In genomic region chr19:53193534-53194222, GRCh38 we compare ENCODE assay signal across 9 cellular contexts. TPM values are rescaled to one million over a fixed set of nuclear protein-coding genes. Genes with fewer than 3 reads are reported as not detected.
A peak's percentile ranks its signal among the peaks of the same experiment; 100 is the strongest.
DNase-seq lines count a peak whose midpoint lies in the region; ATAC-seq and TF ChIP-seq lines count a peak whose summit lies in the region.
"Had no signal": no experiment of that assay in that cellular context is flagged by ENCODE, and none has a peak within 500 bp of the region (broad histone marks: within the 10 kb centered on the region; RNA-seq: fewer than 3 reads in every experiment).

No MANE protein-coding gene starts in this region.

- no peaks in the 10 kb centered on the region for H3K9me2 ChIP-seq in SU-DHL-6 (replicated peaks; ENCODE audit: insufficient read depth, low read length)

- H3K79me2 ChIP-seq in SU-DHL-6 (ENCODE audit: insufficient read depth, low read length) = peaks cover 7% of the 10 kb centered on the region; the same call in 1 of the 2 replicates

- peak overlapping the region; percentile 13 for H3K4me3 ChIP-seq in GM06990 (replicated peaks; ENCODE audit: low read depth, low read length)
- H3K4me3 ChIP-seq in SU-DHL-6 (ENCODE audit: insufficient read depth, low read length, poor library complexity, severe bottlenecking) = peak overlapping the region; percentile 20
- H3K4me3 ChIP-seq in fibroblast of pulmonary artery (replicated peaks; ENCODE audit: low read depth, low read length) = peak overlapping the region; percentile 88
- peak overlapping the region; percentile 56 to 71 (median 66) for H3K4me3 ChIP-seq in gastrocnemius medialis

- BruUV-seq in Calu3 (replicated peaks; lab: Mats Ljungman, UMichigan) = no TSS peak

- intact Hi-C loops in gastrocnemius medialis (cut with DNase I; ENCODE audit: low total_unique reads) (loop anchor here (10.0 kb wide), 2 partner anchors 241 to 271 kb away; partner anchors contain the start of genes ZNF761 and ZNF813), Calu3 (cut with micrococcal nuclease; ENCODE audit: unreplicated experiment) (loop anchor here (10.0 kb wide), 1 partner anchor 249 kb away; no protein-coding TSS in a partner anchor)

- TF ChIP-seq CTCF in GM06990 (IDR thresholded peaks at IDR 0.05; ENCODE audit: insufficient read depth, low read length, poor library complexity, severe bottlenecking) = no peak
- TF ChIP-seq CTCF in SU-DHL-6 (IDR thresholded peaks at IDR 0.05; ENCODE audit: insufficient read depth, low read length, poor library complexity, severe bottlenecking) = no peak
- no peak for TF ChIP-seq CTCF in fibroblast of pulmonary artery (IDR thresholded peaks at IDR 0.05; ENCODE audit: low read length, missing control alignments)
- no peak for TF ChIP-seq CTCF in gastrocnemius medialis (IDR thresholded peaks at IDR 0.05 in 4 of 5, conservative IDR thresholded peaks at IDR 0.05 in 1 of 5)
- TF ChIP-seq CTCF in Calu3 (IDR thresholded peaks at IDR 0.05; ENCODE audit: unreplicated experiment) = no peak

- no peak overlapping the region for H3K27ac Mint-ChIP-seq in Calu3 (ENCODE audit: unreplicated experiment)

- TF ChIP-seq POLR2A in gastrocnemius medialis (IDR thresholded peaks at IDR 0.05) = no peak

- peak; percentile 24 for DNase-seq in GM06990 (ENCODE audit: extremely low read depth, insufficient read length)
- DNase-seq in fibroblast of pulmonary artery (ENCODE audit: low read depth) = no peak
- no peak for DNase-seq in gastrocnemius medialis
- no peak for DNase-seq in Calu3
- no peak for DNase-seq in left lobe of liver (ENCODE audit: low spot score)

- in situ Hi-C loops in gastrocnemius medialis (cut with MboI; ENCODE audit: low sequenced_read_pairs in 4 of 4) = loop anchor here in 1 of 4 donors (25.0 kb wide), 1 partner anchor 319 kb away; no protein-coding TSS in a partner anchor

- no peaks in the 10 kb centered on the region for H3K36me3 ChIP-seq in GM06990 (ENCODE audit: control insufficient read depth, insufficient read depth, low read length)
- no peaks in the 10 kb centered on the region for H3K36me3 ChIP-seq in SU-DHL-6 (ENCODE audit: low read length)
- no peaks in the 10 kb centered on the region for H3K36me3 ChIP-seq in gastrocnemius medialis
- H3K36me3 ChIP-seq: pancreas had no signal

- H3K4me1 Mint-ChIP-seq in Calu3 (ENCODE audit: low read depth, unreplicated experiment) = no peaks in the 10 kb centered on the region

- no peaks in the 10 kb centered on the region for H3K27me3 ChIP-seq in GM06990 (replicated peaks; ENCODE audit: control insufficient read depth, insufficient read depth, low read length)
- no peaks in the 10 kb centered on the region for H3K27me3 ChIP-seq in SU-DHL-6 (ENCODE audit: low read length)
- no peaks in the 10 kb centered on the region for H3K27me3 ChIP-seq in gastrocnemius medialis
- H3K27me3 ChIP-seq: pancreas had no signal

- H3K36me3 Mint-ChIP-seq in Calu3 (ENCODE audit: insufficient read depth, unreplicated experiment) = peaks cover 15% of the 10 kb centered on the region

- H2AFZ ChIP-seq in SU-DHL-6 (ENCODE audit: low read depth, low read length, severe bottlenecking) = no peak overlapping the region

- peaks cover 26% of the 10 kb centered on the region for H3K9me3 Mint-ChIP-seq in Calu3 (ENCODE audit: low read depth, unreplicated experiment)

- no peaks in the 10 kb centered on the region for H3F3A ChIP-seq in SU-DHL-6 (ENCODE audit: insufficient read depth)

- H3K27ac ChIP-seq in SU-DHL-6 (ENCODE audit: low read depth, low read length) = no peak overlapping the region
- no peak overlapping the region for H3K27ac ChIP-seq in gastrocnemius medialis

- H3K4me3 Mint-ChIP-seq in Calu3 (ENCODE audit: low read depth, unreplicated experiment) = no peak overlapping the region

- H3K4me2 ChIP-seq in SU-DHL-6 (ENCODE audit: low read depth, low read length, poor library complexity, severe bottlenecking) = peak overlapping the region; percentile 39

- H3K9ac ChIP-seq in SU-DHL-6 (ENCODE audit: low read length) = no peak overlapping the region

- CTCF ChIA-PET in Calu3 (lab: Charles Lee) = no interaction called here

- H3K9me3 ChIP-seq in SU-DHL-6 (ENCODE audit: insufficient read depth, low read length) (peaks cover 4% of the 10 kb centered on the region; the same call in 1 of the 2 replicates), gastrocnemius medialis (no peaks in the 10 kb centered on the region)
- H3K9me3 ChIP-seq: pancreas had no signal

- no peaks in the 10 kb centered on the region for H4K20me1 ChIP-seq in SU-DHL-6 (ENCODE audit: low read depth, low read length)

- ATAC-seq in gastrocnemius medialis (no peak), GM21619 (IDR thresholded peaks at IDR 0.05; ENCODE audit: unreplicated experiment) (no peak), left lobe of liver (no peak), GM18907 (IDR thresholded peaks at IDR 0.05; ENCODE audit: unreplicated experiment) (no peak)

- peaks cover 3 to 5% of the 10 kb centered on the region in 2 donors for H3K4me1 ChIP-seq in gastrocnemius medialis
- H3K4me1 ChIP-seq: pancreas had no signal

- H3K27me3 Mint-ChIP-seq in Calu3 (ENCODE audit: unreplicated experiment) = no peaks in the 10 kb centered on the region

RNA-seq across cellular contexts. Expression of gene ZNF665, which starts 0.5 kb away (rescaled TPM):
- total RNA-seq in gastrocnemius medialis = under 1 TPM in 2 of 4 donors, not detected in 2; 0.13 to 0.27 TPM
- not detected in 2 replicates for total RNA-seq in Calu3 (2022)
- total RNA-seq in left lobe of liver = 0.28 TPM

RNA-seq across cellular contexts. Expression of gene ZNF347, which starts 34.8 kb away (rescaled TPM):
- total RNA-seq in gastrocnemius medialis (1 to 10 TPM; 3.0 to 5.1 (median 4.5) TPM), Calu3 (2022) (not detected in 2 replicates), left lobe of liver (1.5 TPM)

Comparison
In these comparisons a context has a peak if more than half of its experiments do, and no peak if none do; other contexts are left out.
1. H3K4me3 ChIP-seq: peak in every context shown above with its lines; median percentile 88 in fibroblast of pulmonary artery; 66 in gastrocnemius medialis; 20 in SU-DHL-6; 13 in GM06990.